19 cellular contexts compared by ENCODE assay signal in genomic region chr7:46853451-46853850, GRCh38.
DNase-seq lines count a peak whose midpoint lies in the region; ATAC-seq and TF ChIP-seq lines count a peak whose summit lies in the region.
"Had no signal": no experiment of that assay in that cellular context is flagged by ENCODE, and none has a peak within 500 bp of the region (broad histone marks: within the 10 kb centered on the region; RNA-seq: fewer than 3 reads in every experiment).

No MANE protein-coding gene starts in this region.

- H4K20me1 ChIP-seq in osteoblast (ENCODE audit: insufficient read depth, low read length) = no peaks in the 10 kb centered on the region
- H4K20me1 ChIP-seq: BLaER1 had no signal

- peak overlapping the region; percentile 13 for H3K4me2 ChIP-seq in osteoblast (ENCODE audit: insufficient read depth, low read length)
- H3K4me2 ChIP-seq: BLaER1 had no signal

- peak; percentile 30 for DNase-seq in M059J (ENCODE audit: low read depth)
- peak; percentile 64 for DNase-seq in astrocyte of the spinal cord (ENCODE audit: low read depth, low spot score)
- peak; percentile 18 for DNase-seq in osteoblast (ENCODE audit: insufficient read length, low spot score, missing footprints)
- DNase-seq in HK-2 (ENCODE audit: unreplicated experiment) = no peak
- no peak for DNase-seq in foreskin fibroblast
- DNase-seq in activated CD8-positive, alpha-beta memory T cell treated with anti-CD3 and anti-CD28 coated beads, Interleukin-2, amount 50 U/mL, for 48 hours = no peak
- DNase-seq: CD8-positive, alpha-beta T cell; DND-41; GDM1; H7; NCI-H1105 treated with DMSO at 0.1 percent for 48 hours; NCI-H1694 treated with DMSO at 0.1 percent for 48 hours; NCI-H226; NCI-H526; RPMI8226; SIG-M5 had no signal

- H3K27ac ChIP-seq in osteoblast (ENCODE audit: low read depth, low read length) = peak overlapping the region; percentile 91
- H3K27ac ChIP-seq: BLaER1 had no signal

- H3K4me1 ChIP-seq in osteoblast (ENCODE audit: insufficient read depth, low read length) = peaks cover 57% of the 10 kb centered on the region

- H3K36me3 ChIP-seq in osteoblast (ENCODE audit: insufficient read depth, low read length) = no peaks in the 10 kb centered on the region
- H3K36me3 ChIP-seq: BLaER1 had no signal

- H3K9me3 ChIP-seq in osteoblast (ENCODE audit: low read depth, low read length) = no peaks in the 10 kb centered on the region
- H3K9me3 ChIP-seq: BLaER1 had no signal

- ATAC-seq in GM21737 (IDR thresholded peaks at IDR 0.05; ENCODE audit: unreplicated experiment) = no peak
- ATAC-seq: CD8-positive, alpha-beta T cell; HepG2 had no signal

- H3K27me3 ChIP-seq in osteoblast (ENCODE audit: insufficient read depth, low read length) = no peaks in the 10 kb centered on the region
- H3K27me3 ChIP-seq: BLaER1 had no signal

- no peak overlapping the region for H2AFZ ChIP-seq in osteoblast (ENCODE audit: low read length)

- in situ Hi-C loops in astrocyte of the spinal cord (cut with HindIII; ENCODE audit: low sequenced_read_pairs) = no loop called here

- TF ChIP-seq CTCF in astrocyte of the spinal cord (IDR thresholded peaks at IDR 0.05; ENCODE audit: low read depth, low read length) = no peak
- TF ChIP-seq CTCF in osteoblast (IDR thresholded peaks at IDR 0.05; ENCODE audit: extremely low read depth, low read depth, low read length) = no peak
- no peak for TF ChIP-seq CTCF in foreskin fibroblast (IDR thresholded peaks at IDR 0.05; ENCODE audit: low read depth, low read length)

- H3K79me2 ChIP-seq in osteoblast (ENCODE audit: insufficient read depth, low read length) = no peaks in the 10 kb centered on the region

- H3K4me3 ChIP-seq in astrocyte of the spinal cord (ENCODE audit: low read depth, low read length) (no peak overlapping the region), osteoblast (ENCODE audit: insufficient read depth, low read length) (no peak overlapping the region), foreskin fibroblast (ENCODE audit: low read depth in 1 of 2, low read length in 2 of 2) (no peak overlapping the region)
- H3K4me3 ChIP-seq: BLaER1 had no signal

Comparison
In these comparisons a context has a peak if more than half of its experiments do, and no peak if none do; other contexts are left out.
1. DNase-seq: peak in M059J (single experiment), astrocyte of the spinal cord (single experiment) and osteoblast (single experiment); none in HK-2 (single experiment), foreskin fibroblast (0 of 2) and activated CD8-positive, alpha-beta memory T cell treated with anti-CD3 and anti-CD28 coated beads, Interleukin-2, amount 50 U/mL, for 48 hours (single experiment).